Comparison of ENCODE assay signal across 11 cellular contexts in genomic region chr9:4887556-4887955, GRCh38.
DNase-seq lines count a peak whose midpoint lies in the region; ATAC-seq and TF ChIP-seq lines count a peak whose summit lies in the region.
"Had no signal": no experiment of that assay in that cellular context is flagged by ENCODE, and none has a peak within 500 bp of the region (broad histone marks: within the 10 kb centered on the region; RNA-seq: fewer than 3 reads in every experiment).

No MANE protein-coding gene starts in this region.

- DNase-seq in DMS79 (lab: John Stamatoyannopoulos, UW) (peak; percentile 78), NCI-H1105 treated with DMSO at 0.1 percent for 48 hours (lab: John Stamatoyannopoulos, UW) (peak; percentile 82), chondrocyte (ENCODE audit: low spot score) (no peak), T-helper 1 cell (no peak), GM19238 (ENCODE audit: insufficient read length, low spot score) (no peak), KG1 (lab: John Stamatoyannopoulos, UW) (no peak)
- DNase-seq: activated CD8-positive, alpha-beta memory T cell treated with anti-CD3 and anti-CD28 coated beads, Interleukin-2, amount 50 U/mL, for 4 hours; CD8-positive, alpha-beta memory T cell; T-helper 9 cell had no signal

- H3K27me3 Mint-ChIP-seq in chondrocyte (ENCODE audit: low read depth) (no peaks in the 10 kb centered on the region), nephron (ENCODE audit: low read depth) (no peaks in the 10 kb centered on the region)
- H3K27me3 Mint-ChIP-seq: CD8-positive, alpha-beta memory T cell had no signal

- H3K36me3 Mint-ChIP-seq in chondrocyte (ENCODE audit: low read depth) (no peaks in the 10 kb centered on the region), nephron (ENCODE audit: low read depth) (no peaks in the 10 kb centered on the region)

- H3K4me3 Mint-ChIP-seq in chondrocyte (ENCODE audit: unreplicated experiment) (no peak overlapping the region), nephron (no peak overlapping the region)
- H3K4me3 Mint-ChIP-seq: CD8-positive, alpha-beta memory T cell had no signal

- H3K27ac Mint-ChIP-seq in chondrocyte (ENCODE audit: unreplicated experiment) (peak overlapping the region; percentile 1), nephron (peak overlapping the region; percentile 81 to 92 (median 89))

- H3K9me3 Mint-ChIP-seq in chondrocyte (ENCODE audit: low read depth) (peaks cover 6% of the 10 kb centered on the region), nephron (no peaks in the 10 kb centered on the region)
- H3K9me3 Mint-ChIP-seq: CD8-positive, alpha-beta memory T cell had no signal

- TF ChIP-seq CTCF in chondrocyte (IDR thresholded peaks at IDR 0.05) (no peak), nephron (IDR thresholded peaks at IDR 0.05; ENCODE audit: unreplicated experiment in 3 of 3) (no peak)

- no peak for ATAC-seq in GM21381 (IDR thresholded peaks at IDR 0.05; ENCODE audit: unreplicated experiment)

- peaks cover 7% of the 10 kb centered on the region for H3K4me1 Mint-ChIP-seq in chondrocyte (ENCODE audit: low read depth)
- peaks cover 3% of the 10 kb centered on the region for H3K4me1 Mint-ChIP-seq in nephron
- H3K4me1 Mint-ChIP-seq: CD8-positive, alpha-beta memory T cell had no signal

Comparison
In these comparisons a context has a peak if more than half of its experiments do, and no peak if none do; other contexts are left out.
1. DNase-seq: peak in DMS79 (single experiment) and NCI-H1105 treated with DMSO at 0.1 percent for 48 hours (single experiment); none in chondrocyte (single experiment), T-helper 1 cell (0 of 5), GM19238 (single experiment) and KG1 (single experiment).